ENCODE assay signal across 16 cellular contexts in genomic region chr6:160160929-160161646, GRCh38. TPM values are rescaled to one million over a fixed set of nuclear protein-coding genes. Genes with fewer than 3 reads are reported as not detected.
"Had no signal": no experiment of that assay in that cellular context is flagged by ENCODE, and none has a peak within 500 bp of the region (broad histone marks: within the 10 kb centered on the region; RNA-seq: fewer than 3 reads in every experiment).

No MANE protein-coding gene starts in this region.

- H3K27ac ChIP-seq: brain microvascular endothelial cell, heart right ventricle, psoas muscle had no signal

- H3K36me3 ChIP-seq: brain microvascular endothelial cell had no signal

- H3K4me3 Mint-ChIP-seq: activated B cell treated with CpG ODN at 0.5 μM for 24 hours; activated CD4-positive, alpha-beta T cell treated with anti-CD3 and anti-CD28 coated beads, Interleukin-2, amount 10 ng/mL, durations not matched to agents 7 days and 5 days; activated naive CD8-positive, alpha-beta T cell treated with anti-CD3 and anti-CD28 coated beads, Interleukin-2, amount 10 ng/mL, durations not matched to agents 7 days and 5 days; activated T-helper 1 cell treated with anti-CD3 and anti-CD28 coated beads, Interleukin-12 subunit alpha, Interleukin-12 subunit beta, Interleukin-2, Interleukin-4 antibody, amounts not matched to agents 30 ng/mL and 10 ng/mL and 1 ng/mL, durations not matched to agents 14 hours and 24 hours and 36 hours; natural killer cell had no signal

- H3K4me3 ChIP-seq: heart right ventricle, psoas muscle had no signal

- H3K4me1 Mint-ChIP-seq: activated B cell treated with CpG ODN at 0.5 μM for 24 hours; activated CD4-positive, alpha-beta T cell treated with anti-CD3 and anti-CD28 coated beads, Interleukin-2, amount 10 ng/mL, durations not matched to agents 7 days and 5 days; activated naive CD8-positive, alpha-beta T cell treated with anti-CD3 and anti-CD28 coated beads, Interleukin-2, amount 10 ng/mL, durations not matched to agents 7 days and 5 days; natural killer cell had no signal

- H3K27me3 ChIP-seq: brain microvascular endothelial cell had no signal

- H3K4me1 ChIP-seq: heart right ventricle, psoas muscle had no signal

- H3K27ac Mint-ChIP-seq: activated B cell treated with CpG ODN at 0.5 μM for 24 hours; activated CD4-positive, alpha-beta T cell treated with anti-CD3 and anti-CD28 coated beads, Interleukin-2, amount 10 ng/mL, durations not matched to agents 7 days and 5 days; activated naive CD8-positive, alpha-beta T cell treated with anti-CD3 and anti-CD28 coated beads, Interleukin-2, amount 10 ng/mL, durations not matched to agents 7 days and 5 days; activated T-helper 1 cell treated with anti-CD3 and anti-CD28 coated beads, Interleukin-12 subunit alpha, Interleukin-12 subunit beta, Interleukin-2, Interleukin-4 antibody, amounts not matched to agents 30 ng/mL and 10 ng/mL and 1 ng/mL, durations not matched to agents 14 hours and 24 hours and 36 hours; natural killer cell had no signal

- H3K36me3 Mint-ChIP-seq: natural killer cell had no signal

- DNase-seq: activated B cell treated with CpG ODN at 0.5 μM for 24 hours; activated CD4-positive, alpha-beta T cell treated with anti-CD3 and anti-CD28 coated beads, Interleukin-2, amount 10 ng/mL, durations not matched to agents 7 days and 5 days; activated CD8-positive, alpha-beta memory T cell treated with anti-CD3 and anti-CD28 coated beads for 24 hours; activated naive CD8-positive, alpha-beta T cell treated with anti-CD3 and anti-CD28 coated beads, Interleukin-2, amount 10 ng/mL, durations not matched to agents 7 days and 5 days; cortex of kidney; effector CD4-positive, alpha-beta T cell; heart right ventricle; natural killer cell; psoas muscle; stimulated activated naive CD8-positive, alpha-beta T cell treated with anti-CD3 and anti-CD28 coated beads, Interleukin-15, Interleukin-2, amounts not matched to agents 100 U/mL and 50 U/mL, for 24 hours; T-helper 2 cell; trophoblast cell had no signal

- ATAC-seq: natural killer cell; sciatic nerve; stimulated activated naive CD8-positive, alpha-beta T cell treated with anti-CD3 and anti-CD28 coated beads, Interleukin-15, Interleukin-2, amounts not matched to agents 100 U/mL and 50 U/mL, for 24 hours had no signal

- H3K9me3 Mint-ChIP-seq: activated B cell treated with CpG ODN at 0.5 μM for 24 hours; activated CD4-positive, alpha-beta T cell treated with anti-CD3 and anti-CD28 coated beads, Interleukin-2, amount 10 ng/mL, durations not matched to agents 7 days and 5 days; activated T-helper 1 cell treated with anti-CD3 and anti-CD28 coated beads, Interleukin-12 subunit alpha, Interleukin-12 subunit beta, Interleukin-2, Interleukin-4 antibody, amounts not matched to agents 30 ng/mL and 10 ng/mL and 1 ng/mL, durations not matched to agents 14 hours and 24 hours and 36 hours; natural killer cell had no signal

RNA-seq across cellular contexts. Expression of gene SLC22A1, which starts 39.5 kb away (rescaled TPM):
- total RNA-seq: frontal cortex had no signal
